In genomic region chr17:50807675-50808074, GRCh38 we compare ENCODE assay signal across 27 cellular contexts. TPM values are rescaled to one million over a fixed set of nuclear protein-coding genes. Genes with fewer than 3 reads are reported as not detected.
A peak's percentile ranks its signal among the peaks of the same experiment; 100 is the strongest.
DNase-seq lines count a peak whose midpoint lies in the region; ATAC-seq and TF ChIP-seq lines count a peak whose summit lies in the region.
"Had no signal": no experiment of that assay in that cellular context is flagged by ENCODE, and none has a peak within 500 bp of the region (broad histone marks: within the 10 kb centered on the region; RNA-seq: fewer than 3 reads in every experiment).

No MANE protein-coding gene starts in this region.

- H3K36me3 Mint-ChIP-seq in MCF 10A (ENCODE audit: insufficient read depth, unreplicated experiment): no peaks in the 10 kb centered on the region
- H3K36me3 Mint-ChIP-seq in activated T-helper 2 cell treated with anti-CD3 and anti-CD28 coated beads, Interferon-gamma antibody, Interleukin-2, Interleukin-4, amounts not matched to agents 10 μg/mL and 5 μg/mL and 100 μg/mL, durations not matched to agents 14 hours and 24 hours and 36 hours (ENCODE audit: low read depth): no peaks in the 10 kb centered on the region
- H3K36me3 Mint-ChIP-seq: CD14-positive monocyte; CD4-positive, alpha-beta memory T cell; CD8-positive, alpha-beta memory T cell had no signal

- no peaks in the 10 kb centered on the region for H3K4me1 Mint-ChIP-seq in MCF 10A (ENCODE audit: insufficient read depth, unreplicated experiment)
- no peaks in the 10 kb centered on the region for H3K4me1 Mint-ChIP-seq in activated T-helper 2 cell treated with anti-CD3 and anti-CD28 coated beads, Interferon-gamma antibody, Interleukin-2, Interleukin-4, amounts not matched to agents 10 μg/mL and 5 μg/mL and 100 μg/mL, durations not matched to agents 14 hours and 24 hours and 36 hours (ENCODE audit: low read depth)
- H3K4me1 Mint-ChIP-seq: CD4-positive, alpha-beta memory T cell; CD4-positive, CD25-positive, alpha-beta regulatory T cell; CD8-positive, alpha-beta memory T cell had no signal

- WGBS in liver: 41% methylated on average over 5 of the region's 5 CpGs
- 91% methylated on average over 5 of the region's 5 CpGs for WGBS in prostate gland

- H3K36me3 ChIP-seq in HEK293 (ENCODE audit: control insufficient read depth in 2 of 2, insufficient read depth in 1 of 2, low read length in 2 of 2) (no peaks in the 10 kb centered on the region), liver (ENCODE audit: control insufficient read depth in 4 of 4, insufficient read depth in 3 of 4, low read depth in 1 of 4, low read length in 3 of 4) (no peaks in the 10 kb centered on the region), prostate gland (no peaks in the 10 kb centered on the region)
- H3K36me3 ChIP-seq: BE2C, BLaER1 had no signal

- TF ChIP-seq CTCF in HEK293 (tag by site-specific recombination; IDR thresholded peaks at IDR 0.05): no peak
- TF ChIP-seq CTCF in liver (IDR thresholded peaks at IDR 0.05; ENCODE audit: low read depth, low read length, missing input control): no peak
- TF ChIP-seq CTCF in MCF 10A (IDR thresholded peaks at IDR 0.05; ENCODE audit: unreplicated experiment): no peak
- no peak for TF ChIP-seq CTCF in prostate gland (IDR thresholded peaks at IDR 0.05)

- intact Hi-C loops in MCF 10A (cut with micrococcal nuclease) (no loop called here), prostate gland (cut with DNase I) (no loop called here)
- intact Hi-C loops in activated T-helper 2 cell treated with anti-CD3 and anti-CD28 coated beads, Interferon-gamma antibody, Interleukin-2, Interleukin-4, amounts not matched to agents 10 μg/mL and 5 μg/mL and 100 μg/mL, durations not matched to agents 14 hours and 24 hours and 36 hours (cut with micrococcal nuclease): no loop called here

- H3K27me3 ChIP-seq in liver (ENCODE audit: control insufficient read depth in 4 of 4, insufficient read depth in 4 of 4, low read length in 3 of 4): no peaks in the 10 kb centered on the region
- H3K27me3 ChIP-seq in prostate gland (replicated peaks; ENCODE audit: insufficient read depth): no peaks in the 10 kb centered on the region
- H3K27me3 ChIP-seq: BE2C, BLaER1 had no signal

- CTCF ChIA-PET in HEK293 (lab: Yijun Ruan, JAX) (interaction anchor here (0.9 to 3.3 kb wide), 5 partner anchors 8 to 149 kb away, joined by 3 to 20 read pairs (median 8); no protein-coding TSS in a partner anchor), MCF 10A (lab: Yijun Ruan, JAX) (interaction anchor here (0.6 to 1.4 kb wide), 3 partner anchors 14 to 385 kb away, joined by 3 to 5 read pairs (median 3); no protein-coding TSS in a partner anchor)

- H3K9me3 Mint-ChIP-seq in MCF 10A (ENCODE audit: unreplicated experiment): no peaks in the 10 kb centered on the region
- no peaks in the 10 kb centered on the region for H3K9me3 Mint-ChIP-seq in activated T-helper 2 cell treated with anti-CD3 and anti-CD28 coated beads, Interferon-gamma antibody, Interleukin-2, Interleukin-4, amounts not matched to agents 10 μg/mL and 5 μg/mL and 100 μg/mL, durations not matched to agents 14 hours and 24 hours and 36 hours
- H3K9me3 Mint-ChIP-seq: CD14-positive monocyte; CD4-positive, alpha-beta memory T cell; CD8-positive, alpha-beta memory T cell had no signal

- H3K9me3 ChIP-seq in HEK293 (ENCODE audit: control insufficient read depth, insufficient read depth, low read depth, low read length) (no peaks in the 10 kb centered on the region), liver (ENCODE audit: control insufficient read depth in 4 of 4, low read length in 3 of 4) (no peaks in the 10 kb centered on the region), prostate gland (no peaks in the 10 kb centered on the region)
- H3K9me3 ChIP-seq: BE2C, BLaER1 had no signal

- no peak overlapping the region for H3K27ac Mint-ChIP-seq in MCF 10A (ENCODE audit: low read depth, unreplicated experiment)
- H3K27ac Mint-ChIP-seq in activated T-helper 2 cell treated with anti-CD3 and anti-CD28 coated beads, Interferon-gamma antibody, Interleukin-2, Interleukin-4, amounts not matched to agents 10 μg/mL and 5 μg/mL and 100 μg/mL, durations not matched to agents 14 hours and 24 hours and 36 hours: no peak overlapping the region
- H3K27ac Mint-ChIP-seq: CD14-positive monocyte; CD4-positive, CD25-positive, alpha-beta regulatory T cell; CD8-positive, alpha-beta memory T cell had no signal

- H3K4me3 Mint-ChIP-seq in MCF 10A (ENCODE audit: unreplicated experiment): no peak overlapping the region
- H3K4me3 Mint-ChIP-seq in activated T-helper 2 cell treated with anti-CD3 and anti-CD28 coated beads, Interferon-gamma antibody, Interleukin-2, Interleukin-4, amounts not matched to agents 10 μg/mL and 5 μg/mL and 100 μg/mL, durations not matched to agents 14 hours and 24 hours and 36 hours (ENCODE audit: low read depth): no peak overlapping the region
- H3K4me3 Mint-ChIP-seq: CD14-positive monocyte; CD4-positive, alpha-beta memory T cell; CD4-positive, CD25-positive, alpha-beta regulatory T cell; CD8-positive, alpha-beta memory T cell had no signal

- no peak for TF ChIP-seq POLR2A in prostate gland (IDR thresholded peaks at IDR 0.05)

- ATAC-seq in left lobe of liver (peak; percentile 74), HG03460 (IDR thresholded peaks at IDR 0.05; ENCODE audit: unreplicated experiment) (no peak)

- DNase-seq in left lobe of liver (ENCODE audit: low spot score) (peak; percentile 86), MCF 10A (ENCODE audit: unreplicated experiment) (no peak), prostate gland (ENCODE audit: low spot score) (no peak)
- no peak for DNase-seq in activated T-helper 2 cell treated with anti-CD3 and anti-CD28 coated beads, Interferon-gamma antibody, Interleukin-2, Interleukin-4, amounts not matched to agents 10 μg/mL and 5 μg/mL and 100 μg/mL, durations not matched to agents 14 hours and 24 hours and 36 hours (ENCODE audit: low spot score)
- DNase-seq: 8988T; ACHN; BE2C; C1 segment of cervical spinal cord; CD4-positive, alpha-beta memory T cell; CD4-positive, CD25-positive, alpha-beta regulatory T cell; COR-L47; DMS 273 treated with DMSO at 0.1 percent for 48 hours; DMS153; DMS53; DMS79; DND-41; GF-D8 had no signal

- no TSS peak for BruUV-seq in MCF 10A (replicated peaks; lab: Mats Ljungman, UMichigan)

- no peaks in the 10 kb centered on the region for H3K27me3 Mint-ChIP-seq in MCF 10A (ENCODE audit: insufficient read depth, unreplicated experiment)
- peaks cover 8% of the 10 kb centered on the region for H3K27me3 Mint-ChIP-seq in activated T-helper 2 cell treated with anti-CD3 and anti-CD28 coated beads, Interferon-gamma antibody, Interleukin-2, Interleukin-4, amounts not matched to agents 10 μg/mL and 5 μg/mL and 100 μg/mL, durations not matched to agents 14 hours and 24 hours and 36 hours (ENCODE audit: low read depth)
- H3K27me3 Mint-ChIP-seq: CD4-positive, alpha-beta memory T cell had no signal

- no peak overlapping the region for H3K9ac ChIP-seq in liver (ENCODE audit: low read depth in 1 of 2, low read length in 2 of 2)
- H3K9ac ChIP-seq: BLaER1 had no signal

- H3K27ac ChIP-seq in HEK293 (ENCODE audit: extremely low read depth, low read depth, low read length) (no peak overlapping the region), liver (ENCODE audit: low read depth in 1 of 2, low read length in 2 of 2) (peak overlapping the region in 1 of 2 donors; percentile 67), prostate gland (no peak overlapping the region)
- H3K27ac ChIP-seq: BLaER1 had no signal

- POLR2A ChIA-PET in HEK293 (lab: Yijun Ruan, JAX): interaction anchor here (0.7 kb wide), 1 partner anchor 89 kb away, joined by 5 read pairs; no protein-coding TSS in a partner anchor
- POLR2A ChIA-PET in MCF 10A (lab: Yijun Ruan, JAX): interaction anchor here (0.6 to 1.2 kb wide), 2 partner anchors 11 to 44 kb away, joined by 3 read pairs; no protein-coding TSS in a partner anchor

- no peak overlapping the region for H3K4me3 ChIP-seq in HEK293 (ENCODE audit: low read depth, low read length)
- H3K4me3 ChIP-seq in liver (ENCODE audit: low read depth in 1 of 3, low read length in 3 of 3): no peak overlapping the region
- H3K4me3 ChIP-seq in prostate gland: no peak overlapping the region
- H3K4me3 ChIP-seq: BLaER1 had no signal

- H3K4me1 ChIP-seq in HEK293 (ENCODE audit: control insufficient read depth, insufficient read depth, low read length): no peaks in the 10 kb centered on the region; the same call in 1 of the 2 replicates
- peaks cover 9 to 46% (median 21%) of the 10 kb centered on the region in 4 donors for H3K4me1 ChIP-seq in liver (ENCODE audit: control insufficient read depth in 4 of 4, insufficient read depth in 4 of 4, low read length in 3 of 4)
- H3K4me1 ChIP-seq in prostate gland (replicated peaks): no peaks in the 10 kb centered on the region
- H3K4me1 ChIP-seq: BE2C, BLaER1 had no signal

- TF ChIP-seq RAD21 in liver (IDR thresholded peaks at IDR 0.05): no peak

RNA-seq across cellular contexts. Expression of gene WFIKKN2, which starts 27.7 kb away (rescaled TPM):
- total RNA-seq in left lobe of liver (0.08 TPM), liver (under 1 TPM in 1 of 2 donors, not detected in 1; 0.19 TPM), MCF 10A (2022) (not detected in 2 replicates), prostate gland (1 to 10 TPM in 1 of 2 donors, under 1 TPM in 1; 0.18 to 2.4 TPM)
- polyA plus RNA-seq in liver: under 1 TPM; 0.02 to 0.07 TPM
- total RNA-seq in activated T-helper 2 cell treated with anti-CD3 and anti-CD28 coated beads, Interferon-gamma antibody, Interleukin-2, Interleukin-4, amounts not matched to agents 10 μg/mL and 5 μg/mL and 100 μg/mL, durations not matched to agents 14 hours and 24 hours and 36 hours: not detected in 2 replicates
- total RNA-seq: A673; CD4-positive, alpha-beta memory T cell; CD4-positive, CD25-positive, alpha-beta regulatory T cell; CD8-positive, alpha-beta memory T cell; Daoy; G401 had no signal
- polyA plus RNA-seq: CD14-positive monocyte; CD4-positive, alpha-beta memory T cell; CD4-positive, CD25-positive, alpha-beta regulatory T cell; CD8-positive, alpha-beta memory T cell had no signal

RNA-seq across cellular contexts. Expression of gene ANKRD40CL, which starts 40.4 kb away (rescaled TPM):
- total RNA-seq in left lobe of liver: not detected
- total RNA-seq in liver: not detected
- not detected for polyA plus RNA-seq in liver
- not detected in 2 replicates for total RNA-seq in MCF 10A (2022)
- total RNA-seq in prostate gland: not detected
- not detected in 2 replicates for total RNA-seq in activated T-helper 2 cell treated with anti-CD3 and anti-CD28 coated beads, Interferon-gamma antibody, Interleukin-2, Interleukin-4, amounts not matched to agents 10 μg/mL and 5 μg/mL and 100 μg/mL, durations not matched to agents 14 hours and 24 hours and 36 hours
- total RNA-seq: A673; CD4-positive, alpha-beta memory T cell; CD4-positive, CD25-positive, alpha-beta regulatory T cell; CD8-positive, alpha-beta memory T cell; Daoy; G401 had no signal
- polyA plus RNA-seq: AG04450; CD14-positive monocyte; CD4-positive, alpha-beta memory T cell; CD4-positive, CD25-positive, alpha-beta regulatory T cell; CD8-positive, alpha-beta memory T cell had no signal

RNA-seq across cellular contexts. Expression of gene TOB1, which starts 58.5 kb away (rescaled TPM):
- 209 TPM for total RNA-seq in left lobe of liver
- total RNA-seq in liver: 10 to 100 TPM; 10.2 to 28.0 TPM
- polyA plus RNA-seq in liver: 100 to 1,000 TPM in 1 of 2 donors, 10 to 100 TPM in 1; 47.5 to 132 TPM
- total RNA-seq in MCF 10A (2022): 53.1 and 66.0 TPM in 2 replicates
- 10 to 100 TPM; 37.1 to 64.7 TPM for total RNA-seq in prostate gland
- 28.5 and 28.9 TPM in 2 replicates for total RNA-seq in activated T-helper 2 cell treated with anti-CD3 and anti-CD28 coated beads, Interferon-gamma antibody, Interleukin-2, Interleukin-4, amounts not matched to agents 10 μg/mL and 5 μg/mL and 100 μg/mL, durations not matched to agents 14 hours and 24 hours and 36 hours
